ENCODE assay signal across 2 cellular contexts in genomic region chr2:55627915-55628314, GRCh38.
A peak's percentile ranks its signal among the peaks of the same experiment; 100 is the strongest.
TF ChIP-seq lines count a peak whose summit lies in the region.

No MANE protein-coding gene starts in this region.

TF ChIP-seq in HEK293, 187 proteins besides CTCF, POLR2A, EP300 and RAD21:
- TF ChIP-seq ZSCAN23 (tag by site-specific recombination; IDR thresholded peaks at IDR 0.05) (no peak), ZNF121 (tag by site-specific recombination; IDR thresholded peaks at IDR 0.05) (peak; percentile 89)
TF ChIP-seq in HEK293: peak in this region for 1.

TF ChIP-seq in K562, 482 proteins besides CTCF, POLR2A, EP300 and RAD21:
- no peak for TF ChIP-seq AFF1 (IDR thresholded peaks at IDR 0.05; ENCODE audit: low read depth in 1 of 2, partially characterized antibody in 2 of 2)
- peak; percentile 99 for TF ChIP-seq ZNF121 (CRISPR knock-in tag; conservative IDR thresholded peaks at IDR 0.05)
